In genomic region chrX:20374866-20375530, GRCh38 we compare ENCODE assay signal across 10 cellular contexts.
DNase-seq lines count a peak whose midpoint lies in the region; ATAC-seq, FAIRE-seq and TF ChIP-seq lines count a peak whose summit lies in the region.
"Had no signal": no experiment of that assay in that cellular context is flagged by ENCODE, and none has a peak within 500 bp of the region (broad histone marks: within the 10 kb centered on the region; RNA-seq: fewer than 3 reads in every experiment).

No MANE protein-coding gene starts in this region.

- no peaks in the 10 kb centered on the region for H3K4me1 ChIP-seq in small intestine (ENCODE audit: control insufficient read depth in 2 of 2, insufficient read depth in 1 of 2, low read depth in 1 of 2, low read length in 1 of 2)
- H3K4me1 ChIP-seq in smooth muscle cell (ENCODE audit: low read depth) = no peaks in the 10 kb centered on the region

- H3K4me3 ChIP-seq in small intestine (ENCODE audit: low read depth in 1 of 2, low read length in 2 of 2) (no peak overlapping the region), smooth muscle cell (no peak overlapping the region)
- H3K4me3 ChIP-seq: GM23338 had no signal

- no peaks in the 10 kb centered on the region for H3K79me2 ChIP-seq in smooth muscle cell (ENCODE audit: low read depth)

- no peak overlapping the region for H3K4me2 ChIP-seq in smooth muscle cell
- H3K4me2 ChIP-seq: GM23338 had no signal

- no peak for TF ChIP-seq CTCF in smooth muscle cell (IDR thresholded peaks at IDR 0.05; ENCODE audit: borderline replicate concordance, insufficient read depth, poor library complexity, severe bottlenecking)

- H3F3A ChIP-seq in smooth muscle cell (ENCODE audit: low read depth) = no peaks in the 10 kb centered on the region

- H3K36me3 ChIP-seq in small intestine (ENCODE audit: control insufficient read depth in 2 of 2, insufficient read depth in 2 of 2, low read length in 2 of 2) (no peaks in the 10 kb centered on the region), smooth muscle cell (ENCODE audit: low read depth) (no peaks in the 10 kb centered on the region)

- ATAC-seq in GM19395 (IDR thresholded peaks at IDR 0.05; ENCODE audit: unreplicated experiment) (peak; percentile 52), GM21619 (IDR thresholded peaks at IDR 0.05; ENCODE audit: unreplicated experiment) (no peak)

- H3K9ac ChIP-seq in smooth muscle cell (ENCODE audit: low read depth) = no peak overlapping the region

- WGBS in small intestine, 3 donors = 20 to 41% (median 21%) methylated on average over 5 of the region's 5 CpGs
- 39% methylated on average over 5 of the region's 5 CpGs for WGBS in smooth muscle cell (ENCODE audit: low lambda C conversion rate)

- FAIRE-seq in colon (lab: Jason Lieb, UNC) (peak; percentile 68), small intestine (lab: Jason Lieb, UNC) (no peak)

- DNase-seq in NOMO-1 treated with DMSO at 0.1 percent for 48 hours (lab: John Stamatoyannopoulos, UW; ENCODE audit: unreplicated experiment) = peak; percentile 92
- DNase-seq in small intestine = peak; percentile 80
- DNase-seq in smooth muscle cell (lab: John Stamatoyannopoulos, UW; ENCODE audit: unreplicated experiment) = no peak
- no peak for DNase-seq in A172 (ENCODE audit: low spot score)
- DNase-seq: activated CD4-positive, alpha-beta T cell treated with anti-CD3 and anti-CD28 coated beads, Interleukin-2, amount 50 U/mL, for 4 hours; glutamatergic neuron had no signal

- H3K27ac ChIP-seq in small intestine (ENCODE audit: low read depth in 1 of 2, low read length in 1 of 2) (peak overlapping the region; percentile 32 to 71), smooth muscle cell (ENCODE audit: low read depth) (no peak overlapping the region)

- no peaks in the 10 kb centered on the region for H4K20me1 ChIP-seq in smooth muscle cell (ENCODE audit: low read depth)

- no peaks in the 10 kb centered on the region for H3K27me3 ChIP-seq in small intestine (ENCODE audit: control insufficient read depth in 2 of 2, insufficient read depth in 2 of 2, low read length in 2 of 2)
- no peaks in the 10 kb centered on the region for H3K27me3 ChIP-seq in smooth muscle cell (ENCODE audit: low read depth)

- H2AFZ ChIP-seq in smooth muscle cell (ENCODE audit: low read depth) = no peak overlapping the region
- H2AFZ ChIP-seq: GM23338 had no signal

- H3K9me3 ChIP-seq in small intestine (ENCODE audit: control insufficient read depth, low read depth) = no peaks in the 10 kb centered on the region
- no peaks in the 10 kb centered on the region for H3K9me3 ChIP-seq in smooth muscle cell (replicated peaks; ENCODE audit: low read depth)

Comparison
In these comparisons a context has a peak if more than half of its experiments do, and no peak if none do; other contexts are left out.
1. DNase-seq: peak in NOMO-1 treated with DMSO at 0.1 percent for 48 hours (single experiment) and small intestine (single experiment); none in smooth muscle cell (single experiment) and A172 (single experiment).